ENCODE assay signal across 1 cellular context in the genomic region with DNA sequence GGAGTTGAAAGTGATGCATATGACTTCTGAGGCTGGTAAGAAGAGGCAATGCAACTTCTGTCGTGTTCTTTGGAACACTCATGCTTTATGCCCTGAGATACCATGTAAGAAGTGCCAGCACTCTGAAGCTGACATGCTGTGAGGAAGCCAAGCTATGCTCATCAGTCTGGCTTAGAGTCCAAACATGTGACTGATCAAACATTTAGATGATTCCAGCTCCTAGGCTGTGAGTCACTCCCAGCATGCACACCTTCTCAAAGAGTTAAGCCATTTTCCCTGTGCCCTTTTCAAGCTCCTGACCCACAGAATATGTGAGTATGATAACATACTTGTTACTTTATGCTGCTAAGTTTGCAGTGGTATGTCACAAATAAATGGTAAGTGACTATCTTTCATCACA.
TF ChIP-seq lines count a peak whose summit lies in the region.

No MANE protein-coding gene starts in this region.

TF ChIP-seq in HCT116, 20 proteins besides CTCF, POLR2A, EP300 and RAD21:
- TF ChIP-seq YY1 (IDR thresholded peaks at IDR 0.05; ENCODE audit: extremely low read depth, insufficient replicate concordance, low read depth, low read length), result no peak
- no peak for TF ChIP-seq FOSL1 (IDR thresholded peaks at IDR 0.05; ENCODE audit: low read depth)
- TF ChIP-seq, protein P1, sequence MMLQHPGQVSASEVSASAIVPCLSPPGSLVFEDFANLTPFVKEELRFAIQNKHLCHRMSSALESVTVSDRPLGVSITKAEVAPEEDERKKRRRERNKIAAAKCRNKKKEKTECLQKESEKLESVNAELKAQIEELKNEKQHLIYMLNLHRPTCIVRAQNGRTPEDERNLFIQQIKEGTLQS (IDR thresholded peaks at IDR 0.05), result no peak
- TF ChIP-seq, protein P2, sequence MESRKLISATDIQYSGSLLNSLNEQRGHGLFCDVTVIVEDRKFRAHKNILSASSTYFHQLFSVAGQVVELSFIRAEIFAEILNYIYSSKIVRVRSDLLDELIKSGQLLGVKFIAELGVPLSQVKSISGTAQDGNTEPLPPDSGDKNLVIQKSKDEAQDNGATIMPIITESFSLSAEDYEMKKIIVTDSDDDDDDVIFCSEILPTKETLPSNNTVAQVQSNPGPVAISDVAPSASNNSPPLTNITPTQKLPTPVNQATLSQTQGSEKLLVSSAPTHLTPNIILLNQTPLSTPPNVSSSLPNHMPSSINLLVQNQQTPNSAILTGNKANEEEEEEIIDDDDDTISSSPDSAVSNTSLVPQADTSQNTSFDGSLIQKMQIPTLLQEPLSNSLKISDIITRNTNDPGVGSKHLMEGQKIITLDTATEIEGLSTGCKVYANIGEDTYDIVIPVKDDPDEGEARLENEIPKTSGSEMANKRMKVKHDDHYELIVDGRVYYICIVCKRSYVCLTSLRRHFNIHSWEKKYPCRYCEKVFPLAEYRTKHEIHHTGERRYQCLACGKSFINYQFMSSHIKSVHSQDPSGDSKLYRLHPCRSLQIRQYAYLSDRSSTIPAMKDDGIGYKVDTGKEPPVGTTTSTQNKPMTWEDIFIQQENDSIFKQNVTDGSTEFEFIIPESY (IDR thresholded peaks at IDR 0.05; ENCODE audit: extremely low read depth, insufficient replicate concordance, low read length), result no peak
- TF ChIP-seq CEBPB (IDR thresholded peaks at IDR 0.05; ENCODE audit: low read depth), result no peak
- no peak for TF ChIP-seq SP1 (IDR thresholded peaks at IDR 0.05; ENCODE audit: low read depth)
- no peak for TF ChIP-seq ZFX (IDR thresholded peaks at IDR 0.05)
- TF ChIP-seq ELF1 (IDR thresholded peaks at IDR 0.05; ENCODE audit: borderline replicate concordance, low read depth), result no peak
- TF ChIP-seq EZH2 (IDR thresholded peaks at IDR 0.05), result no peak
- no peak for TF ChIP-seq POLR2AphosphoS5 (IDR thresholded peaks at IDR 0.05; ENCODE audit: low read depth, low read length)
- TF ChIP-seq EZH2phosphoT487 (IDR thresholded peaks at IDR 0.05; ENCODE audit: borderline replicate concordance), result no peak
- TF ChIP-seq TCF7L2 (IDR thresholded peaks at IDR 0.05; ENCODE audit: borderline replicate concordance, extremely low read depth, insufficient read depth, insufficient read length), result no peak
TF ChIP-seq in HCT116: peak in this region for 0.
